In genomic region chr7:13841284-13841683, GRCh38 we compare ENCODE assay signal across 22 cellular contexts.
"Had no signal": no experiment of that assay in that cellular context is flagged by ENCODE, and none has a peak within 500 bp of the region (broad histone marks: within the 10 kb centered on the region; RNA-seq: fewer than 3 reads in every experiment).

No MANE protein-coding gene starts in this region.

- H3K4me1 Mint-ChIP-seq: naive thymus-derived CD8-positive, alpha-beta T cell; neural crest cell; stimulated activated effector memory CD8-positive, alpha-beta T cell treated with anti-CD3 and anti-CD28 coated beads, Interleukin-12 subunit alpha, Interleukin-12 subunit beta, amount 100 ng/mL, for 72 hours had no signal

- H3K4me3 Mint-ChIP-seq: dendritic cell treated with granulocyte-macrophage colony-stimulating factor and Interleukin-4, amounts not matched to agents 40 ng/mL and 50 ng/mL, for 4 days; effector memory CD8-positive, alpha-beta T cell; naive thymus-derived CD8-positive, alpha-beta T cell; neural crest cell; stimulated activated effector memory CD8-positive, alpha-beta T cell treated with anti-CD3 and anti-CD28 coated beads, Interleukin-12 subunit alpha, Interleukin-12 subunit beta, amount 100 ng/mL, for 72 hours; type B pancreatic cell had no signal

- DNase-seq: effector memory CD8-positive, alpha-beta T cell; erythroblast; foreskin keratinocyte; kidney; left cardiac atrium; mucosa of descending colon; naive thymus-derived CD8-positive, alpha-beta T cell; nucleus accumbens; ovary; stimulated activated CD4-positive, alpha-beta T cell treated with anti-CD3 and anti-CD28 coated beads, Interleukin-4, amount 100 ng/mL, for 1 hour; stimulated activated CD8-positive, alpha-beta memory T cell treated with anti-CD3 and anti-CD28 coated beads, Interleukin-4, amount 100 ng/mL, for 48 hours; stimulated activated naive CD8-positive, alpha-beta T cell treated with anti-CD3 and anti-CD28 coated beads, Interleukin-15, Interleukin-2, amounts not matched to agents 100 U/mL and 50 U/mL, for 24 hours; thyroid gland had no signal

- ATAC-seq: effector memory CD8-positive, alpha-beta T cell; foreskin keratinocyte; left cardiac atrium; mucosa of descending colon; naive thymus-derived CD8-positive, alpha-beta T cell; stimulated activated effector memory CD8-positive, alpha-beta T cell treated with anti-CD3 and anti-CD28 coated beads, Interleukin-12 subunit alpha, Interleukin-12 subunit beta, amount 100 ng/mL, for 72 hours; stimulated activated naive CD8-positive, alpha-beta T cell treated with anti-CD3 and anti-CD28 coated beads, Interleukin-15, Interleukin-2, amounts not matched to agents 100 U/mL and 50 U/mL, for 24 hours had no signal

- H3K4me1 ChIP-seq: foreskin keratinocyte, right atrium auricular region, suprapubic skin, thyroid gland had no signal

- H3K27ac ChIP-seq: foreskin keratinocyte, ovary, right atrium auricular region, suprapubic skin, thyroid gland had no signal

- H3K36me3 Mint-ChIP-seq: naive thymus-derived CD8-positive, alpha-beta T cell; stimulated activated effector memory CD8-positive, alpha-beta T cell treated with anti-CD3 and anti-CD28 coated beads, Interleukin-12 subunit alpha, Interleukin-12 subunit beta, amount 100 ng/mL, for 72 hours; type B pancreatic cell had no signal

- H3K36me3 ChIP-seq: ovary, right atrium auricular region, suprapubic skin, thyroid gland had no signal

- H3K4me3 ChIP-seq: mucosa of descending colon, ovary, right atrium auricular region, smooth muscle cell, suprapubic skin, thyroid gland had no signal

- H3K4me2 ChIP-seq: smooth muscle cell had no signal

- FAIRE-seq: colon, kidney, urothelium cell line had no signal

- H3K9me3 ChIP-seq: mucosa of descending colon, ovary, right atrium auricular region, suprapubic skin, thyroid gland had no signal

- H3K27me3 ChIP-seq: foreskin keratinocyte, ovary, right atrium auricular region, suprapubic skin, thyroid gland had no signal

- H3K27me3 Mint-ChIP-seq: type B pancreatic cell had no signal

- H3K27ac Mint-ChIP-seq: dendritic cell treated with granulocyte-macrophage colony-stimulating factor and Interleukin-4, amounts not matched to agents 40 ng/mL and 50 ng/mL, for 4 days; effector memory CD8-positive, alpha-beta T cell; naive thymus-derived CD8-positive, alpha-beta T cell; stimulated activated effector memory CD8-positive, alpha-beta T cell treated with anti-CD3 and anti-CD28 coated beads, Interleukin-12 subunit alpha, Interleukin-12 subunit beta, amount 100 ng/mL, for 72 hours; type B pancreatic cell had no signal

- H3K9me3 Mint-ChIP-seq: dendritic cell treated with granulocyte-macrophage colony-stimulating factor and Interleukin-4, amounts not matched to agents 40 ng/mL and 50 ng/mL, for 4 days; effector memory CD8-positive, alpha-beta T cell; neural crest cell; stimulated activated effector memory CD8-positive, alpha-beta T cell treated with anti-CD3 and anti-CD28 coated beads, Interleukin-12 subunit alpha, Interleukin-12 subunit beta, amount 100 ng/mL, for 72 hours; type B pancreatic cell had no signal
